ENCODE assay signal across 8 cellular contexts in the genomic region with DNA sequence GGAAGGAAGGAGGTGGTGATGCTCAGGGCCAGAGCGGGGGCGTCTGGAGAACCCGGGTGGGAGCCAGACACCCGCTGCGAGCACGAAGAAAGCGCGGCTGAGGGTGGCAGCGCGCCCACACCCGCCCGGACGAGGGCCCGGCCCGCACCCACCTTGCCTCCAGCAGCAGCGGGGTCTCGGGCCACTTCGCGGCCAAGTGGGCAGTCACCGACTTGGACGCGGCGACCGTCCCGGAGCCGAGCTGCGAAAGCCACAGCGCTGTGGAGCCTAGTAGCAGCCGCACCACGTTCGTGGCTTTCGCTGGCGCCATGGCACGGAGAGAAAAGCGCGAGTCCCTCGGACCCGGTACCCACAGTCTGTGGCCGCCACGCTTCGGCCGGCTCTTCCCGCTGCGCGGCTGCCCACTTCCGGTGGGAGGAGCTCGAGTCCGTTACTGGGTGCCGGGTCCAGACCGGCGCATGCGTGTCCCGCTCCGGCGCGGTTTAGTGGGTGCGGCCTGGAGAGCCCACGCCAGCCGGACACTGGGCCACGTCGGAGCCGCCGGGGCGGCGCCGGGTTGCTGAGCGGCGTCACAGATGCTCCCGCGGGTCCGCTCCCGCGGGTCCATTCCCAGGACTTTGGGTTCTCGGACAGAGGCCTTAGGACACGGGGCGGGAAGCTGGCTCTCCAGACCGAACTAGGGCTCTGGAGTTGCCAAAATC. TPM values are rescaled to one million over a fixed set of nuclear protein-coding genes. Genes with fewer than 3 reads are reported as not detected.
A peak's percentile ranks its signal among the peaks of the same experiment; 100 is the strongest.
DNase-seq lines count a peak whose midpoint lies in the region; TF ChIP-seq lines count a peak whose summit lies in the region.

A gene with protein sequence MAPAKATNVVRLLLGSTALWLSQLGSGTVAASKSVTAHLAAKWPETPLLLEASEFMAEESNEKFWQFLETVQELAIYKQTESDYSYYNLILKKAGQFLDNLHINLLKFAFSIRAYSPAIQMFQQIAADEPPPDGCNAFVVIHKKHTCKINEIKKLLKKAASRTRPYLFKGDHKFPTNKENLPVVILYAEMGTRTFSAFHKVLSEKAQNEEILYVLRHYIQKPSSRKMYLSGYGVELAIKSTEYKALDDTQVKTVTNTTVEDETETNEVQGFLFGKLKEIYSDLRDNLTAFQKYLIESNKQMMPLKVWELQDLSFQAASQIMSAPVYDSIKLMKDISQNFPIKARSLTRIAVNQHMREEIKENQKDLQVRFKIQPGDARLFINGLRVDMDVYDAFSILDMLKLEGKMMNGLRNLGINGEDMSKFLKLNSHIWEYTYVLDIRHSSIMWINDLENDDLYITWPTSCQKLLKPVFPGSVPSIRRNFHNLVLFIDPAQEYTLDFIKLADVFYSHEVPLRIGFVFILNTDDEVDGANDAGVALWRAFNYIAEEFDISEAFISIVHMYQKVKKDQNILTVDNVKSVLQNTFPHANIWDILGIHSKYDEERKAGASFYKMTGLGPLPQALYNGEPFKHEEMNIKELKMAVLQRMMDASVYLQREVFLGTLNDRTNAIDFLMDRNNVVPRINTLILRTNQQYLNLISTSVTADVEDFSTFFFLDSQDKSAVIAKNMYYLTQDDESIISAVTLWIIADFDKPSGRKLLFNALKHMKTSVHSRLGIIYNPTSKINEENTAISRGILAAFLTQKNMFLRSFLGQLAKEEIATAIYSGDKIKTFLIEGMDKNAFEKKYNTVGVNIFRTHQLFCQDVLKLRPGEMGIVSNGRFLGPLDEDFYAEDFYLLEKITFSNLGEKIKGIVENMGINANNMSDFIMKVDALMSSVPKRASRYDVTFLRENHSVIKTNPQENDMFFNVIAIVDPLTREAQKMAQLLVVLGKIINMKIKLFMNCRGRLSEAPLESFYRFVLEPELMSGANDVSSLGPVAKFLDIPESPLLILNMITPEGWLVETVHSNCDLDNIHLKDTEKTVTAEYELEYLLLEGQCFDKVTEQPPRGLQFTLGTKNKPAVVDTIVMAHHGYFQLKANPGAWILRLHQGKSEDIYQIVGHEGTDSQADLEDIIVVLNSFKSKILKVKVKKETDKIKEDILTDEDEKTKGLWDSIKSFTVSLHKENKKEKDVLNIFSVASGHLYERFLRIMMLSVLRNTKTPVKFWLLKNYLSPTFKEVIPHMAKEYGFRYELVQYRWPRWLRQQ (N-terminal part only) (minus strand): TSS at position 399 of the 701 bp plus-strand sequence. CDS start 89 bp downstream, at position 310.

- H3K27ac ChIP-seq in HEK293 (ENCODE audit: extremely low read depth, low read depth, low read length) (peak within 1 kb of the TSS; percentile 63; the same call in 1 of the 2 replicates), layer of hippocampus (ENCODE audit: low read depth, low read length) (peak within 1 kb of the TSS; percentile 77)

- H3K9me3 ChIP-seq in HEK293 (ENCODE audit: control insufficient read depth, insufficient read depth, low read depth, low read length) = no peaks in the 10 kb centered on the region
- H3K9me3 ChIP-seq in MG63 = peaks cover 4% of the 10 kb centered on the region; the same call in 1 of the 2 replicates

- H3K27ac Mint-ChIP-seq in activated naive CD4-positive, alpha-beta T cell treated with anti-CD3 and anti-CD28 coated beads for 36 hours = no peak within 1 kb of the TSS

- H3K27me3 ChIP-seq in MG63 = peaks cover 4% of the 10 kb centered on the region; the same call in 1 of the 2 replicates
- H3K27me3 ChIP-seq in layer of hippocampus (ENCODE audit: control insufficient read depth, insufficient read depth, low read length) = no peaks in the 10 kb centered on the region

- H3K36me3 ChIP-seq in HEK293 (ENCODE audit: control insufficient read depth in 2 of 2, insufficient read depth in 1 of 2, low read length in 2 of 2) = no peaks in the 10 kb centered on the region
- H3K36me3 ChIP-seq in MG63 = peaks cover 4% of the 10 kb centered on the region; the same call in 1 of the 2 replicates

- peaks cover 7% of the 10 kb centered on the region for H3K9me3 Mint-ChIP-seq in activated naive CD4-positive, alpha-beta T cell treated with anti-CD3 and anti-CD28 coated beads for 36 hours

- H3K27me3 Mint-ChIP-seq in activated naive CD4-positive, alpha-beta T cell treated with anti-CD3 and anti-CD28 coated beads for 36 hours (ENCODE audit: low read depth) = peaks cover 49% of the 10 kb centered on the region

- POLR2A ChIA-PET in HEK293 (lab: Yijun Ruan, JAX) = interaction anchor here (0.6 to 1.9 kb wide), 14 partner anchors 9 to 811 kb away, joined by 3 to 14 read pairs (median 4); a partner anchor contains a TSS

- DNase-seq in activated naive CD4-positive, alpha-beta T cell treated with anti-CD3 and anti-CD28 coated beads for 36 hours = no peak
- DNase-seq in activated naive CD4-positive, alpha-beta T cell treated with Interleukin-2 at 50 U/mL for 16 hours = no peak
- peak; percentile 96 for DNase-seq in MG63
- DNase-seq in SHP77 (lab: John Stamatoyannopoulos, UW) = peak; percentile 96 to 97
- DNase-seq in cortex of kidney (lab: John Stamatoyannopoulos, UW) = peak; percentile 47
- DNase-seq in stimulated activated CD8-positive, alpha-beta memory T cell treated with anti-CD3 and anti-CD28 coated beads, Interleukin-12 subunit alpha, Interleukin-12 subunit beta, amount 100 ng/mL, for 24 hours (ENCODE audit: extremely low read depth) = peak; percentile 0

- H3K4me1 Mint-ChIP-seq in activated naive CD4-positive, alpha-beta T cell treated with anti-CD3 and anti-CD28 coated beads for 36 hours (ENCODE audit: low read depth) = peaks cover 7% of the 10 kb centered on the region

- CTCF ChIA-PET in activated naive CD4-positive, alpha-beta T cell treated with anti-CD3 and anti-CD28 coated beads for 36 hours (lab: Charles Lee) = no interaction called here
- CTCF ChIA-PET in HEK293 (lab: Yijun Ruan, JAX) = interaction anchor here (0.7 to 1.8 kb wide), 5 partner anchors 11 to 648 kb away, joined by 3 to 7 read pairs (median 4); no protein-coding TSS in a partner anchor

- intact Hi-C loops in activated naive CD4-positive, alpha-beta T cell treated with anti-CD3 and anti-CD28 coated beads for 36 hours (cut with micrococcal nuclease) = no loop called here

- peak within 1 kb of the TSS; percentile 95 for H3K4me3 ChIP-seq in HEK293 (ENCODE audit: low read depth, low read length)
- peak within 1 kb of the TSS; percentile 92 for H3K4me3 ChIP-seq in MG63

- peak within 1 kb of the TSS; percentile 12 for H3K4me3 Mint-ChIP-seq in activated naive CD4-positive, alpha-beta T cell treated with anti-CD3 and anti-CD28 coated beads for 36 hours

- H3K36me3 Mint-ChIP-seq in activated naive CD4-positive, alpha-beta T cell treated with anti-CD3 and anti-CD28 coated beads for 36 hours (ENCODE audit: low read depth) = no peaks in the 10 kb centered on the region

- no peak for TF ChIP-seq CTCF in HEK293 (tag by site-specific recombination; IDR thresholded peaks at IDR 0.05)

- H3K4me1 ChIP-seq in HEK293 (ENCODE audit: control insufficient read depth, insufficient read depth, low read length) = no peaks in the 10 kb centered on the region

TF ChIP-seq in HEK293, 187 proteins besides CTCF, POLR2A, EP300 and RAD21 (continues in another document):
- no peak for TF ChIP-seq ZNF792 (tag by site-specific recombination; IDR thresholded peaks at IDR 0.05)
- TF ChIP-seq, protein P1, sequence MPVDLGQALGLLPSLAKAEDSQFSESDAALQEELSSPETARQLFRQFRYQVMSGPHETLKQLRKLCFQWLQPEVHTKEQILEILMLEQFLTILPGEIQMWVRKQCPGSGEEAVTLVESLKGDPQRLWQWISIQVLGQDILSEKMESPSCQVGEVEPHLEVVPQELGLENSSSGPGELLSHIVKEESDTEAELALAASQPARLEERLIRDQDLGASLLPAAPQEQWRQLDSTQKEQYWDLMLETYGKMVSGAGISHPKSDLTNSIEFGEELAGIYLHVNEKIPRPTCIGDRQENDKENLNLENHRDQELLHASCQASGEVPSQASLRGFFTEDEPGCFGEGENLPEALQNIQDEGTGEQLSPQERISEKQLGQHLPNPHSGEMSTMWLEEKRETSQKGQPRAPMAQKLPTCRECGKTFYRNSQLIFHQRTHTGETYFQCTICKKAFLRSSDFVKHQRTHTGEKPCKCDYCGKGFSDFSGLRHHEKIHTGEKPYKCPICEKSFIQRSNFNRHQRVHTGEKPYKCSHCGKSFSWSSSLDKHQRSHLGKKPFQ (tag by site-specific recombination; IDR thresholded peaks at IDR 0.05) = no peak
- peak; percentile 63 for TF ChIP-seq SP3 (tag by site-specific recombination; IDR thresholded peaks at IDR 0.05)
- TF ChIP-seq ZBTB21 (tag by site-specific recombination; IDR thresholded peaks at IDR 0.05) = 0 out of 2 replicates have a peak, but pooled peaks have one; percentile 51
- no peak for TF ChIP-seq ZNF544 (tag by site-specific recombination; IDR thresholded peaks at IDR 0.05)
- no peak for TF ChIP-seq ZNF433 (tag by site-specific recombination; IDR thresholded peaks at IDR 0.05; ENCODE audit: low read depth)
- no peak for TF ChIP-seq ZNF600 (tag by site-specific recombination; IDR thresholded peaks at IDR 0.05)
- peak; percentile 5; the same call in 1 of the 2 replicates for TF ChIP-seq OSR2 (tag by site-specific recombination; IDR thresholded peaks at IDR 0.05)

RNA-seq across cellular contexts. Expression of the gene that starts here (rescaled TPM):
- total RNA-seq in activated naive CD4-positive, alpha-beta T cell treated with anti-CD3 and anti-CD28 coated beads for 36 hours = under 1 TPM in 1 of 2 experiments, not detected in 1; 0.12 TPM
- 8.8 and 21.2 TPM in 2 replicates for total RNA-seq in MG63 (2014; rRNA removed; shearing (Covaris generic); ENCODE audit: low replicate concordance)

Comparison
In these comparisons a context has a peak if more than half of its experiments do, and no peak if none do; other contexts are left out.
1. DNase-seq: peak in MG63 (single experiment), SHP77 (2 of 2), cortex of kidney (single experiment) and stimulated activated CD8-positive, alpha-beta memory T cell treated with anti-CD3 and anti-CD28 coated beads, Interleukin-12 subunit alpha, Interleukin-12 subunit beta, amount 100 ng/mL, for 24 hours (single experiment); none in activated naive CD4-positive, alpha-beta T cell treated with anti-CD3 and anti-CD28 coated beads for 36 hours (single experiment) and activated naive CD4-positive, alpha-beta T cell treated with Interleukin-2 at 50 U/mL for 16 hours (single experiment).